In genomic region chr19:2462635-2463421, GRCh38 we compare ENCODE assay signal across 1 cellular context.
TF ChIP-seq lines count a peak whose summit lies in the region.

No MANE protein-coding gene starts in this region.

TF ChIP-seq in HepG2, 621 proteins besides CTCF, POLR2A, EP300 and RAD21 (continued from another document and continues in another):
- peak; percentile 41; the same call in 1 of the 2 replicates for TF ChIP-seq ZNF619 (CRISPR knock-in tag; IDR thresholded peaks at IDR 0.05)
- TF ChIP-seq HOMEZ (CRISPR knock-in tag; IDR thresholded peaks at IDR 0.05; ENCODE audit: low read depth): no peak
- TF ChIP-seq MEIS2 (CRISPR knock-in tag; IDR thresholded peaks at IDR 0.05): peak; percentile 78
- TF ChIP-seq TFAP4 (IDR thresholded peaks at IDR 0.05; ENCODE audit: borderline replicate concordance, low read depth): peak; percentile 75
- TF ChIP-seq THYN1 (CRISPR knock-in tag; IDR thresholded peaks at IDR 0.05; ENCODE audit: borderline replicate concordance, low read depth): no peak
- TF ChIP-seq JUN (CRISPR knock-in tag; IDR thresholded peaks at IDR 0.05): peak; percentile 69
- no peak for TF ChIP-seq TERF1 (CRISPR knock-in tag; IDR thresholded peaks at IDR 0.05)
- TF ChIP-seq CREM (IDR thresholded peaks at IDR 0.05): peak; percentile 37; the same call in 1 of the 2 replicates
- TF ChIP-seq CREM (CRISPR knock-in tag; IDR thresholded peaks at IDR 0.05): no peak
- TF ChIP-seq ZNF205 (CRISPR knock-in tag; IDR thresholded peaks at IDR 0.05): 0 out of 2 replicates have a peak, but pooled peaks have one; percentile 41
- TF ChIP-seq PAF1 (CRISPR knock-in tag; IDR thresholded peaks at IDR 0.05): no peak
- no peak for TF ChIP-seq ZNF597 (CRISPR knock-in tag; IDR thresholded peaks at IDR 0.05)
- TF ChIP-seq ZNF335 (CRISPR knock-in tag; IDR thresholded peaks at IDR 0.05): no peak
- TF ChIP-seq TARDBP (CRISPR knock-in tag; IDR thresholded peaks at IDR 0.05): peak; percentile 90
- peak; percentile 84 for TF ChIP-seq KDM2A (CRISPR knock-in tag; IDR thresholded peaks at IDR 0.05; ENCODE audit: borderline replicate concordance, low read depth)
- no peak for TF ChIP-seq NBN (conservative IDR thresholded peaks at IDR 0.05)
- TF ChIP-seq RFX3 (CRISPR knock-in tag; IDR thresholded peaks at IDR 0.05): no peak
- TF ChIP-seq PHF5A (CRISPR knock-in tag; IDR thresholded peaks at IDR 0.05; ENCODE audit: low read depth, unreplicated experiment): peak; percentile 94
- peak; percentile 45; the same call in 1 of the 2 replicates for TF ChIP-seq ARNTL (CRISPR knock-in tag; IDR thresholded peaks at IDR 0.05)
- TF ChIP-seq PATZ1 (CRISPR knock-in tag; IDR thresholded peaks at IDR 0.05): peak; percentile 51; the same call in 1 of the 2 replicates
- TF ChIP-seq TFDP2 (CRISPR knock-in tag; IDR thresholded peaks at IDR 0.05): peak; percentile 99
- no peak for TF ChIP-seq SNRNP70 (IDR thresholded peaks at IDR 0.05; ENCODE audit: low read depth, low read length)
- peak; percentile 72 for TF ChIP-seq TMF1 (CRISPR knock-in tag; IDR thresholded peaks at IDR 0.05; ENCODE audit: low read depth)
- TF ChIP-seq ZNF891 (CRISPR knock-in tag; IDR thresholded peaks at IDR 0.05): peak; percentile 32; the same call in 1 of the 2 replicates
- no peak for TF ChIP-seq ZXDC (CRISPR knock-in tag; IDR thresholded peaks at IDR 0.05)
- peak; percentile 33; the same call in 1 of the 2 replicates for TF ChIP-seq IRX3 (CRISPR knock-in tag; IDR thresholded peaks at IDR 0.05; ENCODE audit: borderline replicate concordance, low read depth)
- no peak for TF ChIP-seq ATM (IDR thresholded peaks at IDR 0.05; ENCODE audit: borderline replicate concordance)
- peak; percentile 70; the same call in 1 of the 2 replicates for TF ChIP-seq THAP9 (CRISPR knock-in tag; IDR thresholded peaks at IDR 0.05; ENCODE audit: borderline replicate concordance)
- no peak for TF ChIP-seq HNRNPH1 (optimal IDR thresholded peaks at IDR 0.05; ENCODE audit: low read depth, low read length)
- TF ChIP-seq NFIC (IDR thresholded peaks at IDR 0.05; ENCODE audit: low read length): peak; percentile 92
- TF ChIP-seq ZNF10 (CRISPR knock-in tag; IDR thresholded peaks at IDR 0.05; ENCODE audit: borderline replicate concordance, low read depth): no peak
- peak; percentile 48; the same call in 1 of the 2 replicates for TF ChIP-seq MEIS1 (CRISPR knock-in tag; IDR thresholded peaks at IDR 0.05; ENCODE audit: borderline replicate concordance)
- TF ChIP-seq JUNB (CRISPR knock-in tag; IDR thresholded peaks at IDR 0.05; ENCODE audit: borderline replicate concordance): no peak
- TF ChIP-seq ZNF263 (CRISPR knock-in tag; IDR thresholded peaks at IDR 0.05): peak; percentile 23; the same call in 1 of the 2 replicates
- TF ChIP-seq SMAD1 (CRISPR knock-in tag; IDR thresholded peaks at IDR 0.05; ENCODE audit: borderline replicate concordance, low read depth): 0 out of 2 replicates have a peak, but pooled peaks have one; percentile 40
- peak; percentile 54; the same call in 1 of the 2 replicates for TF ChIP-seq NKX3-1 (CRISPR knock-in tag; IDR thresholded peaks at IDR 0.05)
- no peak for TF ChIP-seq ZNF329 (CRISPR knock-in tag; IDR thresholded peaks at IDR 0.05; ENCODE audit: low read depth)
- no peak for TF ChIP-seq ATF6 (CRISPR knock-in tag; conservative IDR thresholded peaks at IDR 0.05)
- no peak for TF ChIP-seq TCF12 (IDR thresholded peaks at IDR 0.05)
- peak; percentile 93 for TF ChIP-seq TCF12 (CRISPR knock-in tag; IDR thresholded peaks at IDR 0.05)
- TF ChIP-seq ZIK1 (CRISPR knock-in tag; IDR thresholded peaks at IDR 0.05; ENCODE audit: borderline replicate concordance, low read depth): no peak
- no peak for TF ChIP-seq ZBTB7A (CRISPR knock-in tag; IDR thresholded peaks at IDR 0.05)
- TF ChIP-seq ZSCAN5A (CRISPR knock-in tag; IDR thresholded peaks at IDR 0.05; ENCODE audit: borderline replicate concordance): peak; percentile 60; the same call in 1 of the 2 replicates
- TF ChIP-seq TRAFD1 (CRISPR knock-in tag; IDR thresholded peaks at IDR 0.05; ENCODE audit: borderline replicate concordance): no peak
